In the genomic region with DNA sequence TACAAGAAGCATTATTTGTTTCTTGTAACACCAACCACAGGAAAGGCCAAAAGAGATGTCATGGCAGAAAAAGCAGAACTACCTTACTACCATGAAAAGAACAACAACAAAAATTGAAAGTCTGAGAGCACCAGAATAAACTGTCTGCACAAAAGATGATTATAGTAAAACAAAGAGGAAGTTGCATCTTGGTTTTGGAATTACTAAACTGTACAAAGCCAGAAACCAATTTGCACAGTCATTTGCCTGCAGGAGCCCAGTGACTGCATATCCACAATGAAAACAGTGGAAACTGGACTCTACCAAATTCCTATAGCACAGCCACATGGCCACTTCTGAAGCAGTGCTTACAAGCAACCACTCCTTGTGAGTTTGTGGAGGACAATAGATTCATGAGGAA, we compare ENCODE assay signal across 8 cellular contexts.
DNase-seq lines count a peak whose midpoint lies in the region; ATAC-seq, FAIRE-seq and TF ChIP-seq lines count a peak whose summit lies in the region.

No MANE protein-coding gene starts in this region.

- no peaks in the 10 kb centered on the region for H3K27me3 ChIP-seq in upper lobe of right lung

- H3K9me3 Mint-ChIP-seq in IgD-negative memory B cell (no peaks in the 10 kb centered on the region), chondrocyte (ENCODE audit: low read depth) (no peaks in the 10 kb centered on the region)

- H3K4me1 Mint-ChIP-seq in IgD-negative memory B cell (peaks cover 36 to 40% (median 37%) of the 10 kb centered on the region in 3 donors), chondrocyte (ENCODE audit: low read depth) (no peaks in the 10 kb centered on the region)

- TF ChIP-seq CTCF in chondrocyte (IDR thresholded peaks at IDR 0.05) (peak; percentile 19), upper lobe of right lung (IDR thresholded peaks at IDR 0.05) (no peak)

- H3K4me3 Mint-ChIP-seq in IgD-negative memory B cell (peak overlapping the region in 3 of 4 donors; percentile 1 to 38 (median 36)), chondrocyte (ENCODE audit: unreplicated experiment) (no peak overlapping the region)

- H3K27me3 Mint-ChIP-seq in IgD-negative memory B cell (peaks cover 2% of the 10 kb centered on the region), chondrocyte (ENCODE audit: low read depth) (no peaks in the 10 kb centered on the region)

- peak overlapping the region; percentile 38 to 90 (median 64) for H3K27ac Mint-ChIP-seq in IgD-negative memory B cell
- no peak overlapping the region for H3K27ac Mint-ChIP-seq in chondrocyte (ENCODE audit: unreplicated experiment)

- intact Hi-C loops in upper lobe of right lung (cut with DNase I): no loop called here

- TF ChIP-seq POLR2A in GM12892 (IDR thresholded peaks at IDR 0.05; ENCODE audit: low read depth, low read length): no peak

- H3K9me3 ChIP-seq in upper lobe of right lung: no peaks in the 10 kb centered on the region

- H3K27ac ChIP-seq in upper lobe of right lung: peak overlapping the region; percentile 0

- peaks cover 5% of the 10 kb centered on the region for H3K4me1 ChIP-seq in upper lobe of right lung

- H3K4me3 ChIP-seq in upper lobe of right lung: no peak overlapping the region

- DNase-seq in GM12892 (ENCODE audit: insufficient read length): peak; percentile 16
- DNase-seq in chondrocyte (ENCODE audit: low spot score): no peak
- DNase-seq in upper lobe of right lung: no peak
- no peak for DNase-seq in NCI-H1930 (lab: John Stamatoyannopoulos, UW)
- no peak for DNase-seq in stimulated activated CD4-positive, alpha-beta T cell treated with anti-CD3 and anti-CD28 coated beads, Interleukin-15, amount 100 ng/mL, for 24 hours
- no peak for DNase-seq in activated CD4-positive, alpha-beta T cell treated with anti-CD3 and anti-CD28 coated beads, Interleukin-2, amount 50 U/mL, for 4 hours

- ATAC-seq in GM21529 (IDR thresholded peaks at IDR 0.05; ENCODE audit: unreplicated experiment) (peak; percentile 69), upper lobe of right lung (peak; percentile 81)

- H3K36me3 Mint-ChIP-seq in IgD-negative memory B cell: peaks cover 5% of the 10 kb centered on the region
- H3K36me3 Mint-ChIP-seq in chondrocyte (ENCODE audit: low read depth): peaks cover 12% of the 10 kb centered on the region

- FAIRE-seq in GM12892 (lab: Jason Lieb, UNC): peak; percentile 89

- H3K36me3 ChIP-seq in upper lobe of right lung: peaks cover 6% of the 10 kb centered on the region
